Comparison of ENCODE assay signal across 20 cellular contexts in genomic region chr10:129968020-129968861, GRCh38. TPM values are rescaled to one million over a fixed set of nuclear protein-coding genes. Genes with fewer than 3 reads are reported as not detected.
DNase-seq lines count a peak whose midpoint lies in the region; ATAC-seq and FAIRE-seq lines count a peak whose summit lies in the region.
"Had no signal": no experiment of that assay in that cellular context is flagged by ENCODE, and none has a peak within 500 bp of the region (broad histone marks: within the 10 kb centered on the region; RNA-seq: fewer than 3 reads in every experiment).

No MANE protein-coding gene starts in this region.

- H3K4me1 ChIP-seq in adipocyte (ENCODE audit: control insufficient read depth, insufficient read depth, low read length) (peaks cover 26% of the 10 kb centered on the region), mesenchymal stem cell (ENCODE audit: control insufficient read depth, insufficient read depth, low read depth, low read length) (peaks cover 58% of the 10 kb centered on the region)

- no peaks in the 10 kb centered on the region for H3K79me1 ChIP-seq in mesenchymal stem cell (replicated peaks; ENCODE audit: low read length, poor library complexity, severe bottlenecking)

- H3K27ac Mint-ChIP-seq in stimulated activated naive CD8-positive, alpha-beta T cell treated with anti-CD3 and anti-CD28 coated beads, Interleukin-15, amount 100 ng/mL, for 72 hours: no peak overlapping the region
- H3K27ac Mint-ChIP-seq: CD8-positive, alpha-beta memory T cell had no signal

- no peak overlapping the region for H2BK15ac ChIP-seq in mesenchymal stem cell (ENCODE audit: low read depth, poor library complexity, severe bottlenecking)

- H3K4ac ChIP-seq in mesenchymal stem cell (ENCODE audit: low read depth in 1 of 2, low read length in 2 of 2): no peak overlapping the region

- H2BK5ac ChIP-seq in mesenchymal stem cell (ENCODE audit: low read depth, low read length, poor library complexity, severe bottlenecking): no peak overlapping the region

- peak overlapping the region; percentile 85 for H3K4me3 ChIP-seq in adipocyte (ENCODE audit: low read length)
- peak overlapping the region in 1 of 2 experiments; percentile 82 for H3K4me3 ChIP-seq in mesenchymal stem cell (ENCODE audit: insufficient read depth in 1 of 2, low read depth in 1 of 2, low read length in 2 of 2)
- no peak overlapping the region for H3K4me3 ChIP-seq in MG63
- H3K4me3 ChIP-seq: HAP-1, K562 had no signal

- no peak overlapping the region for H4K91ac ChIP-seq in mesenchymal stem cell (ENCODE audit: low read length)

- no peak overlapping the region for H3K4me2 ChIP-seq in mesenchymal stem cell (ENCODE audit: low read length, poor library complexity, severe bottlenecking)

- H3K9me3 Mint-ChIP-seq in stimulated activated naive CD8-positive, alpha-beta T cell treated with anti-CD3 and anti-CD28 coated beads, Interleukin-15, amount 100 ng/mL, for 72 hours: no peaks in the 10 kb centered on the region

- H3K9ac ChIP-seq in adipocyte (ENCODE audit: low read length): peak overlapping the region; percentile 88
- peak overlapping the region; percentile 95 for H3K9ac ChIP-seq in mesenchymal stem cell (ENCODE audit: low read length)

- H3K9me3 ChIP-seq in adipocyte (ENCODE audit: control insufficient read depth, low read length): no peaks in the 10 kb centered on the region
- no peaks in the 10 kb centered on the region for H3K9me3 ChIP-seq in mesenchymal stem cell (ENCODE audit: control insufficient read depth, low read length)
- no peaks in the 10 kb centered on the region for H3K9me3 ChIP-seq in MG63
- H3K9me3 ChIP-seq: vagina had no signal

- FAIRE-seq in GM19239 (lab: Jason Lieb, UNC): no peak
- FAIRE-seq: K562 had no signal

- H2BK120ac ChIP-seq in mesenchymal stem cell (ENCODE audit: low read depth, low read length): no peak overlapping the region

- peaks cover 42% of the 10 kb centered on the region for H3K4me1 Mint-ChIP-seq in stimulated activated naive CD8-positive, alpha-beta T cell treated with anti-CD3 and anti-CD28 coated beads, Interleukin-15, amount 100 ng/mL, for 72 hours

- H3K4me3 Mint-ChIP-seq in stimulated activated naive CD8-positive, alpha-beta T cell treated with anti-CD3 and anti-CD28 coated beads, Interleukin-15, amount 100 ng/mL, for 72 hours: peak overlapping the region; percentile 41 to 42

- no peak overlapping the region for H2BK12ac ChIP-seq in mesenchymal stem cell (ENCODE audit: low read length in 2 of 2)

- intact Hi-C loops in left ventricle myocardium superior (cut with micrococcal nuclease) (no loop called here), cardiac septum (cut with DNase I) (loop anchor here (5.0 kb wide), 2 partner anchors 76 to 116 kb away; no protein-coding TSS in a partner anchor)

- 7% methylated on average over 63 of the region's 63 CpGs for WGBS in mesenchymal stem cell

- H2AFZ ChIP-seq in mesenchymal stem cell (ENCODE audit: low read depth, low read length): no peak overlapping the region

- H2AK5ac ChIP-seq in mesenchymal stem cell (ENCODE audit: low read length, severe bottlenecking): no peak overlapping the region

- no peak overlapping the region for H3K14ac ChIP-seq in mesenchymal stem cell (ENCODE audit: low read length in 2 of 2)

- H3K23ac ChIP-seq in mesenchymal stem cell (ENCODE audit: low read length in 2 of 2): peak overlapping the region in 1 of 2 experiments; percentile 77

- H3K36me3 ChIP-seq in adipocyte (ENCODE audit: control insufficient read depth, insufficient read depth, low read length, severe bottlenecking) (no peaks in the 10 kb centered on the region), mesenchymal stem cell (ENCODE audit: control insufficient read depth in 1 of 2, insufficient read depth in 2 of 2, low read depth in 1 of 2, low read length in 2 of 2) (peaks cover 0 to 4% of the 10 kb centered on the region in 2 experiments), MG63 (no peaks in the 10 kb centered on the region)
- H3K36me3 ChIP-seq: HAP-1, vagina had no signal

- H3K27me3 ChIP-seq in adipocyte (replicated peaks; ENCODE audit: control insufficient read depth, insufficient read depth, low read length) (no peaks in the 10 kb centered on the region), mesenchymal stem cell (ENCODE audit: control insufficient read depth in 1 of 2, insufficient read depth in 1 of 2, low read length in 2 of 2) (peaks cover 0 to 77% of the 10 kb centered on the region in 2 experiments), MG63 (peaks cover 23% of the 10 kb centered on the region)

- no peak overlapping the region for H3K18ac ChIP-seq in mesenchymal stem cell (ENCODE audit: low read depth in 1 of 2, low read length in 2 of 2)

- peak; percentile 29 for DNase-seq in left ventricle myocardium superior
- DNase-seq in cardiac septum (ENCODE audit: low spot score): no peak
- no peak for DNase-seq in adipocyte (ENCODE audit: low read depth)
- no peak for DNase-seq in mesenchymal stem cell
- peak in 1 of 2 donors; percentile 19 for DNase-seq in stimulated activated naive CD8-positive, alpha-beta T cell treated with anti-CD3 and anti-CD28 coated beads, Interleukin-15, amount 100 ng/mL, for 72 hours
- no peak for DNase-seq in MG63
- DNase-seq in GM19239 (ENCODE audit: insufficient read length, low spot score): no peak
- DNase-seq: activated CD4-positive, CD25-positive, alpha-beta regulatory T cell treated with anti-CD3 and anti-CD28 coated beads, Interleukin-2, amount 50 U/mL, for 72 hours; activated gamma-delta T cell treated with Interleukin-2 at 50 U/mL for 16 hours; CD8-positive, alpha-beta memory T cell; effector memory CD4-positive, alpha-beta T cell; NCI-H1048; NCI-H2107; OCI-M1; SHP77 treated with DMSO at 0.1 percent for 48 hours had no signal

- H4K8ac ChIP-seq in mesenchymal stem cell (ENCODE audit: low read length): no peak overlapping the region

- ATAC-seq in left ventricle myocardium superior (no peak), GM21423 (IDR thresholded peaks at IDR 0.05; ENCODE audit: unreplicated experiment) (no peak)
- peak; percentile 4 for ATAC-seq in stimulated activated naive CD8-positive, alpha-beta T cell treated with anti-CD3 and anti-CD28 coated beads, Interleukin-15, amount 100 ng/mL, for 72 hours
- ATAC-seq: K562 had no signal

- H3K27me3 Mint-ChIP-seq in stimulated activated naive CD8-positive, alpha-beta T cell treated with anti-CD3 and anti-CD28 coated beads, Interleukin-15, amount 100 ng/mL, for 72 hours: peaks cover 93% of the 10 kb centered on the region

- H3K27ac ChIP-seq in mesenchymal stem cell (ENCODE audit: low read length, poor library complexity, severe bottlenecking): no peak overlapping the region
- H3K27ac ChIP-seq: vagina had no signal

RNA-seq across cellular contexts. Expression of gene EBF3, which starts 4.2 kb away (rescaled TPM):
- total RNA-seq in left ventricle myocardium superior: 7.1 TPM
- 5.8 TPM for total RNA-seq in cardiac septum
- 1.5 TPM for polyA plus RNA-seq in mesenchymal stem cell (2013, experiment 1 of 2)
- 1.2 TPM for polyA plus RNA-seq in mesenchymal stem cell (2013, experiment 2 of 2)
- total RNA-seq in MG63 (2014; rRNA removed; shearing (Covaris generic); ENCODE audit: low replicate concordance): 3.1 and 3.4 TPM in 2 replicates
- total RNA-seq: CD8-positive, alpha-beta memory T cell; K562; mononuclear cell had no signal
- polyA plus RNA-seq: CD8-positive, alpha-beta memory T cell; K562 had no signal
